Comparison of ENCODE assay signal across 8 cellular contexts in the genomic region with DNA sequence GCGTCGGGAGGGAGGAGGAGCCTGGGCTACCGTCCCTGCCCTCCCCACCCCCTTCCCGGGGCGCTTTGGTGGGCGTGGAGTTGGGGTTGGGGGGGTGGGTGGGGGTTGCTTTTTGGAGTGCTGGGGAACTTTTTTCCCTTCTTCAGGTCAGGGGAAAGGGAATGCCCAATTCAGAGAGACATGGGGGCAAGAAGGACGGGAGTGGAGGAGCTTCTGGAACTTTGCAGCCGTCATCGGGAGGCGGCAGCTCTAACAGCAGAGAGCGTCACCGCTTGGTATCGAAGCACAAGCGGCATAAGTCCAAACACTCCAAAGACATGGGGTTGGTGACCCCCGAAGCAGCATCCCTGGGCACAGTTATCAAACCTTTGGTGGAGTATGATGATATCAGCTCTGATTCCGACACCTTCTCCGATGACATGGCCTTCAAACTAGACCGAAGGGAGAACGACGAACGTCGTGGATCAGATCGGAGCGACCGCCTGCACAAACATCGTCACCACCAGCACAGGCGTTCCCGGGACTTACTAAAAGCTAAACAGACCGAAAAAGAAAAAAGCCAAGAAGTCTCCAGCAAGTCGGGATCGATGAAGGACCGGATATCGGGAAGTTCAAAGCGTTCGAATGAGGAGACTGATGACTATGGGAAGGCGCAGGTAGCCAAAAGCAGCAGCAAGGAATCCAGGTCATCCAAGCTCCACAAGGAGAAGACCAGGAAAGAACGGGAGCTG. TPM values are rescaled to one million over a fixed set of nuclear protein-coding genes. Genes with fewer than 3 reads are reported as not detected.
DNase-seq lines count a peak whose midpoint lies in the region; FAIRE-seq and TF ChIP-seq lines count a peak whose summit lies in the region.

No MANE protein-coding gene starts in this region.

- peak overlapping the region; percentile 94 for H3K4me2 ChIP-seq in BLaER1

- peaks cover 25% of the 10 kb centered on the region for H3K4me1 Mint-ChIP-seq in activated CD4-positive, alpha-beta memory T cell treated with anti-CD3 and anti-CD28 coated beads for 36 hours (ENCODE audit: low read depth)

- H4K20me1 ChIP-seq in BLaER1 = peaks cover 52% of the 10 kb centered on the region

- peak overlapping the region; percentile 97 for H3K27ac ChIP-seq in BLaER1
- H3K27ac ChIP-seq in HUES48 (ENCODE audit: low read depth, low read length) = peak overlapping the region; percentile 98
- H3K27ac ChIP-seq in thymus (ENCODE audit: low read depth) = peak overlapping the region; percentile 98

- H3K4me3 ChIP-seq in BLaER1 = peak overlapping the region; percentile 79
- peak overlapping the region; percentile 92 for H3K4me3 ChIP-seq in HUES48 (ENCODE audit: low read depth, low read length)
- H3K4me3 ChIP-seq in mucosa of stomach (ENCODE audit: low read length) = peak overlapping the region; percentile 88
- peak overlapping the region; percentile 79 for H3K4me3 ChIP-seq in thymus (ENCODE audit: low read length)

- peak; percentile 59 for FAIRE-seq in GM19239 (lab: Jason Lieb, UNC)

- peak overlapping the region; percentile 88 for H3K4me3 Mint-ChIP-seq in activated CD4-positive, alpha-beta memory T cell treated with anti-CD3 and anti-CD28 coated beads for 36 hours

- POLR2A ChIA-PET in activated CD4-positive, alpha-beta memory T cell treated with anti-CD3 and anti-CD28 coated beads for 36 hours (lab: Charles Lee) = interaction anchor here (0.5 to 5.2 kb wide), 9 partner anchors 11 to 1025 kb away, joined by 3 to 85 read pairs (median 3); a partner anchor contains a TSS

- H3K9ac ChIP-seq in BLaER1 (peak overlapping the region; percentile 97), HUES48 (ENCODE audit: low read depth, low read length) (peak overlapping the region; percentile 99), mucosa of stomach (ENCODE audit: low read length) (peak overlapping the region; percentile 96)

- under 1% methylated on average over 37 of the region's 37 CpGs for WGBS in thymus

- H3K9me3 Mint-ChIP-seq in activated CD4-positive, alpha-beta memory T cell treated with anti-CD3 and anti-CD28 coated beads for 36 hours = no peaks in the 10 kb centered on the region

- DNase-seq in GM19239 (ENCODE audit: insufficient read length, low spot score) (no peak), erythroblast (lab: John Stamatoyannopoulos, UW) (peak; percentile 75 to 84), NCI-H128 (lab: John Stamatoyannopoulos, UW; ENCODE audit: unreplicated experiment) (no peak)
- DNase-seq in activated CD4-positive, alpha-beta memory T cell treated with anti-CD3 and anti-CD28 coated beads for 36 hours = no peak

- no peaks in the 10 kb centered on the region for H3K9me3 ChIP-seq in BLaER1
- no peaks in the 10 kb centered on the region for H3K9me3 ChIP-seq in HUES48 (ENCODE audit: control insufficient read depth, insufficient read depth, low read length)
- no peaks in the 10 kb centered on the region for H3K9me3 ChIP-seq in mucosa of stomach (ENCODE audit: control insufficient read depth, low read length)
- H3K9me3 ChIP-seq in thymus (ENCODE audit: control insufficient read depth) = no peaks in the 10 kb centered on the region

- H3K27ac Mint-ChIP-seq in activated CD4-positive, alpha-beta memory T cell treated with anti-CD3 and anti-CD28 coated beads for 36 hours = peak overlapping the region; percentile 95

- H3K36me3 ChIP-seq in BLaER1 (peaks cover 13% of the 10 kb centered on the region), HUES48 (ENCODE audit: control insufficient read depth, insufficient read depth, low read length) (peaks cover 7% of the 10 kb centered on the region; the same call in 1 of the 2 replicates), mucosa of stomach (ENCODE audit: control insufficient read depth, insufficient read depth, low read length) (no peaks in the 10 kb centered on the region), thymus (ENCODE audit: control insufficient read depth, insufficient read depth) (no peaks in the 10 kb centered on the region)

- H3K27me3 Mint-ChIP-seq in activated CD4-positive, alpha-beta memory T cell treated with anti-CD3 and anti-CD28 coated beads for 36 hours = no peaks in the 10 kb centered on the region

- no peak for TF ChIP-seq POLR2A in erythroblast (IDR thresholded peaks at IDR 0.05; ENCODE audit: low read length)

- no peaks in the 10 kb centered on the region for H3K27me3 ChIP-seq in BLaER1
- H3K27me3 ChIP-seq in HUES48 (ENCODE audit: control insufficient read depth, insufficient read depth, low read length) = no peaks in the 10 kb centered on the region
- no peaks in the 10 kb centered on the region for H3K27me3 ChIP-seq in mucosa of stomach (ENCODE audit: control insufficient read depth, insufficient read depth, low read length)
- no peaks in the 10 kb centered on the region for H3K27me3 ChIP-seq in thymus (ENCODE audit: control insufficient read depth, insufficient read depth)

- CTCF ChIA-PET in activated CD4-positive, alpha-beta memory T cell treated with anti-CD3 and anti-CD28 coated beads for 36 hours (lab: Charles Lee) = interaction anchor here (1.0 to 2.5 kb wide), 3 partner anchors 11 to 255 kb away, joined by 3 to 14 read pairs (median 3); a partner anchor contains a TSS

- intact Hi-C loops in activated CD4-positive, alpha-beta memory T cell treated with anti-CD3 and anti-CD28 coated beads for 36 hours (cut with micrococcal nuclease) = loop anchor here (1.0 to 10.0 kb wide), 3 partner anchors 11 to 463 kb away; a partner anchor contains a TSS

- peaks cover 22% of the 10 kb centered on the region for H3K36me3 Mint-ChIP-seq in activated CD4-positive, alpha-beta memory T cell treated with anti-CD3 and anti-CD28 coated beads for 36 hours

- H3K4me1 ChIP-seq in BLaER1 (peaks cover 29% of the 10 kb centered on the region), HUES48 (ENCODE audit: control insufficient read depth, insufficient read depth, low read length) (peaks cover 13% of the 10 kb centered on the region), mucosa of stomach (ENCODE audit: control insufficient read depth, insufficient read depth, low read length) (no peaks in the 10 kb centered on the region), thymus (ENCODE audit: control insufficient read depth, insufficient read depth, low read length) (no peaks in the 10 kb centered on the region)

RNA-seq across cellular contexts. Expression of a gene that starts 0.8 kb away (rescaled TPM):
- 10 to 100 TPM; 55.8 to 57.4 TPM for total RNA-seq in activated CD4-positive, alpha-beta memory T cell treated with anti-CD3 and anti-CD28 coated beads for 36 hours
- 14.2 TPM for polyA plus RNA-seq in thymus

RNA-seq across cellular contexts. Expression of a gene that starts 11.0 kb away (rescaled TPM):
- total RNA-seq in activated CD4-positive, alpha-beta memory T cell treated with anti-CD3 and anti-CD28 coated beads for 36 hours = 10 to 100 TPM; 58.9 to 59.7 TPM
- 10.9 TPM for polyA plus RNA-seq in thymus

Comparison
In these comparisons a context has a peak if more than half of its experiments do, and no peak if none do; other contexts are left out.
1. DNase-seq: peak in erythroblast (2 of 2); none in GM19239 (single experiment), activated CD4-positive, alpha-beta memory T cell treated with anti-CD3 and anti-CD28 coated beads for 36 hours (single experiment) and NCI-H128 (single experiment).
2. Peak in every context shown above with its lines, with median percentiles within 50 percentile points of each other: H3K27ac ChIP-seq, H3K4me3 ChIP-seq and H3K9ac ChIP-seq.